In genomic region chr2:238240761-238241711, GRCh38 we compare ENCODE assay signal across 9 cellular contexts. TPM values are rescaled to one million over a fixed set of nuclear protein-coding genes. Genes with fewer than 3 reads are reported as not detected.
A peak's percentile ranks its signal among the peaks of the same experiment; 100 is the strongest.
DNase-seq lines count a peak whose midpoint lies in the region; ATAC-seq and TF ChIP-seq lines count a peak whose summit lies in the region.
"Had no signal": no experiment of that assay in that cellular context is flagged by ENCODE, and none has a peak within 500 bp of the region (broad histone marks: within the 10 kb centered on the region; RNA-seq: fewer than 3 reads in every experiment).

No MANE protein-coding gene starts in this region.

- H2AFZ ChIP-seq in PC-3 (ENCODE audit: low read length) (peak overlapping the region; percentile 45; the same call in 1 of the 2 replicates), osteoblast (ENCODE audit: low read length) (no peak overlapping the region)

- no peak for TF ChIP-seq CTCF in PC-3 (conservative IDR thresholded peaks at IDR 0.05; ENCODE audit: low read depth, low read length)
- no peak for TF ChIP-seq CTCF in epithelial cell of esophagus (IDR thresholded peaks at IDR 0.05; ENCODE audit: insufficient read depth, low read depth, low read length, missing control alignments)
- TF ChIP-seq CTCF in osteoblast (IDR thresholded peaks at IDR 0.05; ENCODE audit: extremely low read depth, low read depth, low read length) = no peak

- intact Hi-C loops in PC-3 (cut with micrococcal nuclease) = no loop called here

- POLR2A ChIA-PET in PC-3 (lab: Charles Lee; ENCODE audit: unreplicated experiment) = interaction anchor here (1.1 kb wide), 1 partner anchor 180 kb away, joined by 18 read pairs; the partner anchor contains the start of gene SCLY

- H3K27ac ChIP-seq in PC-3 (ENCODE audit: low read length) (no peak overlapping the region), osteoblast (ENCODE audit: low read depth, low read length) (no peak overlapping the region)
- H3K27ac ChIP-seq: HL-60 had no signal

- BruUV-seq in PC-3 (replicated peaks; lab: Mats Ljungman, UMichigan) = no TSS peak

- ATAC-seq in PC-3 = peak; percentile 39
- ATAC-seq in GM18870 (IDR thresholded peaks at IDR 0.05; ENCODE audit: unreplicated experiment) = no peak
- ATAC-seq in GM21737 (IDR thresholded peaks at IDR 0.05; ENCODE audit: unreplicated experiment) = no peak

- H3K9ac ChIP-seq in PC-3 (ENCODE audit: low read length) = no peak overlapping the region

- CTCF ChIA-PET in PC-3 (lab: Charles Lee) = no interaction called here

- H3K9me2 ChIP-seq in PC-3 (replicated peaks; ENCODE audit: low read length) = no peaks in the 10 kb centered on the region

- H3K4me1 ChIP-seq in PC-3 (ENCODE audit: insufficient read depth, low read length) = peaks cover 4% of the 10 kb centered on the region; the same call in 1 of the 2 replicates
- no peaks in the 10 kb centered on the region for H3K4me1 ChIP-seq in osteoblast (ENCODE audit: insufficient read depth, low read length)

- H3F3A ChIP-seq in PC-3 (ENCODE audit: low read length, unreplicated experiment) = no peaks in the 10 kb centered on the region

- H3K36me3 ChIP-seq in PC-3 (ENCODE audit: low read depth, low read length) (0 out of 2 replicates have a peak, but pooled peaks cover 5% of the 10 kb centered on the region), osteoblast (ENCODE audit: insufficient read depth, low read length) (no peaks in the 10 kb centered on the region)

- H3K4me2 ChIP-seq in PC-3 (ENCODE audit: low read length) (peak overlapping the region; percentile 91), osteoblast (ENCODE audit: insufficient read depth, low read length) (no peak overlapping the region)

- DNase-seq in DMS 273 treated with DMSO at 0.1 percent for 48 hours (lab: John Stamatoyannopoulos, UW) (peak; percentile 81), LHCN-M2 (ENCODE audit: low read depth) (peak; percentile 79), PC-3 (peak; percentile 70), epithelial cell of esophagus (ENCODE audit: low read depth) (peak; percentile 39), osteoblast (ENCODE audit: insufficient read length, low spot score, missing footprints) (peak; percentile 87), mesenteric fat pad (ENCODE audit: low spot score) (no peak)

- no peaks in the 10 kb centered on the region for H4K20me1 ChIP-seq in PC-3 (ENCODE audit: low read length)
- no peaks in the 10 kb centered on the region for H4K20me1 ChIP-seq in osteoblast (ENCODE audit: insufficient read depth, low read length)

- peak overlapping the region; percentile 47 for H3K4me3 ChIP-seq in PC-3 (ENCODE audit: low read length)
- H3K4me3 ChIP-seq in epithelial cell of esophagus (ENCODE audit: low read length) = no peak overlapping the region
- no peak overlapping the region for H3K4me3 ChIP-seq in osteoblast (ENCODE audit: insufficient read depth, low read length)

- H3K27me3 ChIP-seq in PC-3 (ENCODE audit: low read length) = no peaks in the 10 kb centered on the region
- peaks cover 48% of the 10 kb centered on the region for H3K27me3 ChIP-seq in osteoblast (ENCODE audit: insufficient read depth, low read length)

- H3K79me2 ChIP-seq in PC-3 (ENCODE audit: low read length) (no peaks in the 10 kb centered on the region), osteoblast (ENCODE audit: insufficient read depth, low read length) (no peaks in the 10 kb centered on the region)

- H3K9me3 ChIP-seq in PC-3 (ENCODE audit: low read length) (no peaks in the 10 kb centered on the region), osteoblast (ENCODE audit: low read depth, low read length) (no peaks in the 10 kb centered on the region)

RNA-seq across cellular contexts. Expression of gene HES6, which starts 1.2 kb away (rescaled TPM):
- 13.1 and 21.9 TPM in 2 replicates for total RNA-seq in LHCN-M2 (2014; rRNA removed)
- 15.6 TPM for polyA plus RNA-seq in LHCN-M2 (2012)
- 9.8 and 19.6 TPM in 2 replicates for total RNA-seq in PC-3 (2014; rRNA removed)
- total RNA-seq in osteoblast = 1.8 and 4.0 TPM in 2 replicates
- total RNA-seq in mesenteric fat pad = 4.3 TPM

RNA-seq across cellular contexts. Expression of gene ILKAP, which starts 37.5 kb away (rescaled TPM):
- total RNA-seq in LHCN-M2 (2014; rRNA removed) (16.0 and 22.9 TPM in 2 replicates), PC-3 (2014; rRNA removed) (28.7 and 30.7 TPM in 2 replicates), osteoblast (24.2 and 24.5 TPM in 2 replicates), mesenteric fat pad (36.4 TPM)
- 30.7 TPM for polyA plus RNA-seq in LHCN-M2 (2012)

RNA-seq across cellular contexts. Expression of gene PER2, which starts 47.4 kb away (rescaled TPM):
- total RNA-seq in LHCN-M2 (2014; rRNA removed) (3.4 and 3.9 TPM in 2 replicates), PC-3 (2014; rRNA removed) (8.6 and 13.0 TPM in 2 replicates), osteoblast (7.4 and 9.4 TPM in 2 replicates), mesenteric fat pad (9.9 TPM)
- polyA plus RNA-seq in LHCN-M2 (2012) = 0.83 TPM
